1 cellular context compared by ENCODE assay signal in genomic region chr1:199545780-199546179, GRCh38.
TF ChIP-seq lines count a peak whose summit lies in the region.

No MANE protein-coding gene starts in this region.

TF ChIP-seq in GM23338, 12 proteins besides CTCF, POLR2A, EP300 and RAD21 (continued from another document):
- TF ChIP-seq REST (IDR thresholded peaks at IDR 0.05; ENCODE audit: unreplicated experiment): no peak
- TF ChIP-seq NANOG (IDR thresholded peaks at IDR 0.05; ENCODE audit: borderline replicate concordance): no peak
